Comparison of ENCODE assay signal across 8 cellular contexts in the genomic region with DNA sequence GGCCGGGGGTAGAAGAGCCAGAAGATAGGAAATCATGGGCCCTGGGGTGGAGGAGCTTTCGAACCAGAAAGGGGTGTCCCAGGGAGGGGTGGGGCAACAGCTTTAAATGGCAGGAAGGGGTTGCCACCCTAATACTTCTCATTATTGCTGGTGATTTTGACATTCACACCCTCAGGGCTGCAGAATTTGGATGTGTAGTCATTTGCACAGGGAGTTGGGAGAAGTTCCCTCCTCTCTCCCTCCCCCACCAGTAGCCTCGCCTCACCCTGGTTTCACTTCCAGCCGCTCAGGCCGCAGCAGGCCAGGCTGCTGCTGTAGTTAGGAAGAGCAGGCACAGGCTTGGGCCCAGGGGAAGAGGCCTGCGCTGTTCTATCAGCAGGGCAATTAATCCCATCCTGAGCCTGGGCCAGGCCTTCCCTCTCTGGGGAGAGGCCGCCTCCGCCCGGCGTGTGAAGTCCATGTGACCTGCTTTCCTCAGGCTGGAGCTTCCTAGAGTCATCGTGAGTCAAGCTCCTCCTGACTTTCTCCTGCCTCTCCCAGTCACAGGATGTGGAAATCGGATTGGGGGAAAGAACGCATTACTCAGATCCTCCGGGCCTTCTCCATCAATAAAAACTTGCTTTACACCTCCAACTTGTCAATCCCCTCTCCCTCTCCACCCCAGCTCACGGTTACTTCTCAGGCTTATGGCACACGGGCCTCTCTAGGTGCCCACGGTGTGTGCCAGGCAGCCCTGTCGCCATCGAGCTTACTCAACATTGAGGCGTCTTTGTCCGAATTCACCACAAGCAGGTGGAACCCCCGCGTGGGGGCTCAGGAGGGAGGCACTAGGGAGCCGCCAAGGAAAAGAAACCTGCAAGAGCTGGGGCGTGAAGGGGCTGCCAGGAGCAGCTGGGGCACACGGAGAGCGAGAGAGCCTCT. TPM values are rescaled to one million over a fixed set of nuclear protein-coding genes. Genes with fewer than 3 reads are reported as not detected.
DNase-seq lines count a peak whose midpoint lies in the region; ATAC-seq and TF ChIP-seq lines count a peak whose summit lies in the region.

No MANE protein-coding gene starts in this region.

- DNase-seq in SJSA1 (ENCODE audit: low read depth in 1 of 2, low spot score in 2 of 2), result peak; percentile 94
- DNase-seq in foreskin keratinocyte, result peak; percentile 100
- peak; percentile 78 for DNase-seq in omental fat pad (ENCODE audit: low spot score)
- no peak for DNase-seq in stimulated activated CD4-positive, alpha-beta T cell treated with anti-CD3 and anti-CD28 coated beads, Interleukin-15, amount 100 ng/mL, for 24 hours
- no peak for DNase-seq in stimulated activated naive CD4-positive, alpha-beta T cell (lab: John Stamatoyannopoulos, UW)

- H3K36me3 ChIP-seq in SJSA1, result no peaks in the 10 kb centered on the region

- ATAC-seq in GM19025 (IDR thresholded peaks at IDR 0.05; ENCODE audit: low read depth, unreplicated experiment) (peak; percentile 63), foreskin keratinocyte (peak; percentile 86), omental fat pad (ENCODE audit: low FRiP score) (peak; percentile 86), GM21825 (IDR thresholded peaks at IDR 0.05; ENCODE audit: unreplicated experiment) (no peak), GM18505 (IDR thresholded peaks at IDR 0.05; ENCODE audit: unreplicated experiment) (no peak)

- H3K4me1 ChIP-seq in SJSA1 (replicated peaks), result peaks cover 67% of the 10 kb centered on the region
- H3K4me1 ChIP-seq in foreskin keratinocyte, result peaks cover 48% of the 10 kb centered on the region

- TF ChIP-seq CTCF in foreskin keratinocyte (conservative IDR thresholded peaks at IDR 0.05) (peak; percentile 19), omental fat pad (IDR thresholded peaks at IDR 0.05) (no peak)

- H3K9me3 ChIP-seq in SJSA1 (replicated peaks), result no peaks in the 10 kb centered on the region

- TF ChIP-seq POLR2A in GM18505 (IDR thresholded peaks at IDR 0.05; ENCODE audit: borderline replicate concordance, extremely low read depth, insufficient read depth, insufficient read length), result no peak

- no peak overlapping the region for H3K4me3 ChIP-seq in SJSA1

- H3K27ac ChIP-seq in SJSA1 (peak overlapping the region; percentile 88), foreskin keratinocyte (peak overlapping the region; percentile 97)

- H3K27me3 ChIP-seq in SJSA1 (replicated peaks), result no peaks in the 10 kb centered on the region
- no peaks in the 10 kb centered on the region for H3K27me3 ChIP-seq in foreskin keratinocyte

RNA-seq across cellular contexts. Expression of a gene that starts 7.8 kb away (rescaled TPM):
- 0.58 TPM in 1 of 2 replicates, not detected in the other for total RNA-seq in SJSA1 (2014; rRNA removed; shearing (Covaris generic))
- total RNA-seq in foreskin keratinocyte, result 3.1 and 5.5 TPM in 2 replicates
- 3.0 and 4.3 TPM in 2 replicates for polyA plus RNA-seq in foreskin keratinocyte
- total RNA-seq in omental fat pad, result 1 to 10 TPM in 1 of 4 donors, under 1 TPM in 2, not detected in 1; 0.31 to 2.4 (median 0.37) TPM

Comparison
In these comparisons a context has a peak if more than half of its experiments do, and no peak if none do; other contexts are left out.
1. ATAC-seq: peak in GM19025 (single experiment), foreskin keratinocyte (single experiment) and omental fat pad (single experiment); none in GM21825 (single experiment) and GM18505 (single experiment).
2. DNase-seq: peak in SJSA1 (2 of 2), foreskin keratinocyte (2 of 2) and omental fat pad (single experiment); none in stimulated activated CD4-positive, alpha-beta T cell treated with anti-CD3 and anti-CD28 coated beads, Interleukin-15, amount 100 ng/mL, for 24 hours (single experiment) and stimulated activated naive CD4-positive, alpha-beta T cell (0 of 6).